In genomic region chr11:86370922-86371614, GRCh38 we compare ENCODE assay signal across 14 cellular contexts. TPM values are rescaled to one million over a fixed set of nuclear protein-coding genes. Genes with fewer than 3 reads are reported as not detected.
DNase-seq lines count a peak whose midpoint lies in the region; ATAC-seq, FAIRE-seq and TF ChIP-seq lines count a peak whose summit lies in the region.
"Had no signal": no experiment of that assay in that cellular context is flagged by ENCODE, and none has a peak within 500 bp of the region (broad histone marks: within the 10 kb centered on the region; RNA-seq: fewer than 3 reads in every experiment).

No MANE protein-coding gene starts in this region.

- DNase-seq in Calu3 (peak; percentile 56), LoVo (ENCODE audit: low spot score) (peak; percentile 9), brain microvascular endothelial cell (peak; percentile 76), kidney tubule cell (ENCODE audit: low spot score) (peak; percentile 82), small intestine (no peak)
- DNase-seq: activated B cell treated with CpG ODN at 0.5 μM for 24 hours; activated T-cell treated with anti-CD3 and anti-CD28 coated beads, Interleukin-2, amount 50 U/mL, for 72 hours; central memory CD4-positive, alpha-beta T cell; NCI-H1694 treated with DMSO at 0.1 percent for 48 hours had no signal

- H3K27ac Mint-ChIP-seq in Calu3 (ENCODE audit: unreplicated experiment) = peak overlapping the region; percentile 43
- H3K27ac Mint-ChIP-seq: activated B cell treated with CpG ODN at 0.5 μM for 24 hours, memory B cell had no signal

- H3K36me3 ChIP-seq in brain microvascular endothelial cell (replicated peaks) (no peaks in the 10 kb centered on the region), small intestine (ENCODE audit: control insufficient read depth in 2 of 2, insufficient read depth in 2 of 2, low read length in 2 of 2) (no peaks in the 10 kb centered on the region)
- H3K36me3 ChIP-seq: thoracic aorta had no signal

- 62 to 71% (median 64%) methylated on average over 6 of the region's 6 CpGs for WGBS in small intestine, 3 donors

- H3K27me3 ChIP-seq in brain microvascular endothelial cell (replicated peaks) (no peaks in the 10 kb centered on the region), small intestine (ENCODE audit: control insufficient read depth in 2 of 2, insufficient read depth in 2 of 2, low read length in 2 of 2) (no peaks in the 10 kb centered on the region)

- peaks cover 9% of the 10 kb centered on the region for H3K36me3 Mint-ChIP-seq in Calu3 (ENCODE audit: insufficient read depth, unreplicated experiment)

- no peak for ATAC-seq in GM21737 (IDR thresholded peaks at IDR 0.05; ENCODE audit: unreplicated experiment)
- no peak for ATAC-seq in HG03135 (IDR thresholded peaks at IDR 0.05; ENCODE audit: unreplicated experiment)
- no peak for ATAC-seq in HG03442 (IDR thresholded peaks at IDR 0.05; ENCODE audit: unreplicated experiment)
- ATAC-seq: activated T-cell treated with anti-CD3 and anti-CD28 coated beads, Interleukin-2, amount 50 U/mL, for 72 hours had no signal

- H3K27me3 Mint-ChIP-seq in Calu3 (ENCODE audit: unreplicated experiment) = no peaks in the 10 kb centered on the region

- CTCF ChIA-PET in Calu3 (lab: Charles Lee) = interaction anchor here (0.6 kb wide), 1 partner anchor 474 kb away, joined by 3 read pairs; no protein-coding TSS in a partner anchor

- no peaks in the 10 kb centered on the region for H3K9me3 ChIP-seq in small intestine (ENCODE audit: control insufficient read depth, low read depth)
- H3K9me3 ChIP-seq: thoracic aorta had no signal

- BruUV-seq in Calu3 (replicated peaks; lab: Mats Ljungman, UMichigan) = no TSS peak

- no peak for TF ChIP-seq CTCF in Calu3 (IDR thresholded peaks at IDR 0.05; ENCODE audit: unreplicated experiment)
- TF ChIP-seq CTCF in brain microvascular endothelial cell (IDR thresholded peaks at IDR 0.05; ENCODE audit: low read depth, low read length, missing control alignments) = no peak

- no peak for FAIRE-seq in small intestine (lab: Jason Lieb, UNC)

- H3K4me1 ChIP-seq in small intestine (ENCODE audit: control insufficient read depth in 2 of 2, insufficient read depth in 1 of 2, low read depth in 1 of 2, low read length in 1 of 2) = no peaks in the 10 kb centered on the region

- H3K4me1 Mint-ChIP-seq in Calu3 (ENCODE audit: low read depth, unreplicated experiment) = peaks cover 12% of the 10 kb centered on the region
- H3K4me1 Mint-ChIP-seq: activated B cell treated with CpG ODN at 0.5 μM for 24 hours, memory B cell had no signal

- H3K4me3 Mint-ChIP-seq in Calu3 (ENCODE audit: low read depth, unreplicated experiment) = no peak overlapping the region
- H3K4me3 Mint-ChIP-seq: activated B cell treated with CpG ODN at 0.5 μM for 24 hours; activated T-cell treated with anti-CD3 and anti-CD28 coated beads, Interleukin-2, amount 50 U/mL, for 72 hours; memory B cell had no signal

- peak overlapping the region; percentile 45 for H3K27ac ChIP-seq in brain microvascular endothelial cell
- no peak overlapping the region for H3K27ac ChIP-seq in small intestine (ENCODE audit: low read depth in 1 of 2, low read length in 1 of 2)
- H3K27ac ChIP-seq: thoracic aorta had no signal

- intact Hi-C loops in Calu3 (cut with micrococcal nuclease; ENCODE audit: unreplicated experiment) = no loop called here

- no peak overlapping the region for H3K4me3 ChIP-seq in brain microvascular endothelial cell (ENCODE audit: low read depth, low read length)
- no peak overlapping the region for H3K4me3 ChIP-seq in small intestine (ENCODE audit: low read depth in 1 of 2, low read length in 2 of 2)
- H3K4me3 ChIP-seq: thoracic aorta had no signal

- peaks cover 2% of the 10 kb centered on the region for H3K9me3 Mint-ChIP-seq in Calu3 (ENCODE audit: low read depth, unreplicated experiment)
- H3K9me3 Mint-ChIP-seq: activated B cell treated with CpG ODN at 0.5 μM for 24 hours had no signal

- in situ Hi-C loops in brain microvascular endothelial cell (cut with HindIII; ENCODE audit: low pct_ligation_motif_present, low sequenced_read_pairs) = no loop called here

RNA-seq across cellular contexts. Expression of gene CCDC81, which starts 3.6 kb away (rescaled TPM):
- 0.33 TPM in 1 of 2 replicates, not detected in the other for total RNA-seq in Calu3 (2022)
- under 1 TPM in 2 of 3 donors, not detected in 1; 0.13 to 0.22 TPM for polyA plus RNA-seq in small intestine
